8 cellular contexts compared by ENCODE assay signal in the genomic region with DNA sequence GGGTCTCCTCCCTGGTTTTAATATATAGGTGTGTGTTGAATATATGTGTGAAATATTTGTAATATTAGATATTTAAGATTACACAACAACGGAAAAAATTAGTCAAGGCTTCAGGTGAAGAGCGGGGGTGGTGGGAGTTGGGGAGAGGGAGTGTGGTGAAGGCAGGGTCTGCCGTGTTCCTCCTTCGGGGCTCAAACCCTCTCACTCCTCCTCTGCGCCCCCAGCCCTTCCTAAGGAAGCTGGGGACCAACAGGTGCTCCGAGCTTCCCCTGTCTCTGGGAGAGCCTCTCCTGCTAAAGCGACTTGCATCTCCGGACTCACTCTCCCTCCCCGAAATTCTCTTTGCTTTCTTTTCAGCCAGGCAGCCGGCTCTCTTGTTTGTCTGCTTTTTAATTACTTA. TPM values are rescaled to one million over a fixed set of nuclear protein-coding genes. Genes with fewer than 3 reads are reported as not detected.
A peak's percentile ranks its signal among the peaks of the same experiment; 100 is the strongest.
DNase-seq lines count a peak whose midpoint lies in the region; ATAC-seq and TF ChIP-seq lines count a peak whose summit lies in the region.

No MANE protein-coding gene starts in this region.

- no peak for TF ChIP-seq EP300 in esophagus muscularis mucosa (IDR thresholded peaks at IDR 0.05)

- H3K9ac ChIP-seq in ES-I3 (ENCODE audit: low read depth, low read length) (peak overlapping the region; percentile 88), parathyroid adenoma (no peak overlapping the region)

- H3K27me3 ChIP-seq in esophagus muscularis mucosa: peaks cover 0 to 19% (median 0%) of the 10 kb centered on the region in 4 donors
- H3K27me3 ChIP-seq in parathyroid adenoma (ENCODE audit: control insufficient read depth, insufficient read depth, low read length): no peaks in the 10 kb centered on the region

- peak; percentile 58 for DNase-seq in NCI-H526 treated with DMSO at 0.1 percent for 48 hours (lab: John Stamatoyannopoulos, UW)
- no peak for DNase-seq in esophagus muscularis mucosa (ENCODE audit: extremely low spot score)
- no peak for DNase-seq in activated CD4-positive, alpha-beta T cell treated with anti-CD3 and anti-CD28 coated beads, Interleukin-2, amount 50 U/mL, for 4 hours

- H3K27ac ChIP-seq in esophagus muscularis mucosa (replicated peaks in 1 of 4) (peak overlapping the region; percentile 80 to 89 (median 84)), parathyroid adenoma (peak overlapping the region; percentile 82)

- no peaks in the 10 kb centered on the region for H3K9me3 ChIP-seq in ES-I3 (ENCODE audit: control insufficient read depth, insufficient read depth, low read length)
- no peaks in the 10 kb centered on the region for H3K9me3 ChIP-seq in esophagus muscularis mucosa
- H3K9me3 ChIP-seq in parathyroid adenoma (ENCODE audit: control insufficient read depth, low read length): no peaks in the 10 kb centered on the region

- TF ChIP-seq CTCF in esophagus muscularis mucosa (IDR thresholded peaks at IDR 0.05): no peak
- TF ChIP-seq CTCF in parathyroid adenoma (IDR thresholded peaks at IDR 0.05): no peak

- ATAC-seq in HG03571 (IDR thresholded peaks at IDR 0.05; ENCODE audit: unreplicated experiment) (no peak), GM21576 (IDR thresholded peaks at IDR 0.05; ENCODE audit: unreplicated experiment) (no peak), HG02885 (IDR thresholded peaks at IDR 0.05; ENCODE audit: poor library complexity, unreplicated experiment) (no peak)

- H3K79me2 ChIP-seq in parathyroid adenoma: no peaks in the 10 kb centered on the region

- H3K4me1 ChIP-seq in ES-I3 (ENCODE audit: insufficient read depth, low read length): peaks cover 10% of the 10 kb centered on the region; the same call in 1 of the 2 replicates
- peaks cover 10 to 38% (median 33%) of the 10 kb centered on the region in 4 donors for H3K4me1 ChIP-seq in esophagus muscularis mucosa
- H3K4me1 ChIP-seq in parathyroid adenoma: no peaks in the 10 kb centered on the region

- TF ChIP-seq POLR2A in esophagus muscularis mucosa (IDR thresholded peaks at IDR 0.05; ENCODE audit: low read depth): no peak

- peak overlapping the region; percentile 98 for H2AFZ ChIP-seq in parathyroid adenoma

- H3K4me3 ChIP-seq in esophagus muscularis mucosa: peak overlapping the region; percentile 67 to 70 (median 68)
- peak overlapping the region; percentile 68 for H3K4me3 ChIP-seq in parathyroid adenoma (ENCODE audit: low read depth, low read length)

- H3K36me3 ChIP-seq in ES-I3 (ENCODE audit: insufficient read depth, low read length): no peaks in the 10 kb centered on the region
- H3K36me3 ChIP-seq in esophagus muscularis mucosa: no peaks in the 10 kb centered on the region
- H3K36me3 ChIP-seq in parathyroid adenoma (ENCODE audit: control insufficient read depth, insufficient read depth, low read length): no peaks in the 10 kb centered on the region

- intact Hi-C loops in esophagus muscularis mucosa (cut with DNase I): loop anchor here (5.0 to 10.0 kb wide), 2 partner anchors 122 to 190 kb away; no protein-coding TSS in a partner anchor

- 10% methylated on average over 10 of the region's 10 CpGs for WGBS in esophagus muscularis mucosa

- peak overlapping the region; percentile 92 for H3K4me2 ChIP-seq in parathyroid adenoma (ENCODE audit: low read length)

RNA-seq across cellular contexts. Expression of gene CADM1, which starts 0.9 kb away (rescaled TPM):
- 10 to 100 TPM; 10.6 to 15.7 (median 13.8) TPM for total RNA-seq in esophagus muscularis mucosa
